ENCODE assay signal across 26 cellular contexts in the genomic region with DNA sequence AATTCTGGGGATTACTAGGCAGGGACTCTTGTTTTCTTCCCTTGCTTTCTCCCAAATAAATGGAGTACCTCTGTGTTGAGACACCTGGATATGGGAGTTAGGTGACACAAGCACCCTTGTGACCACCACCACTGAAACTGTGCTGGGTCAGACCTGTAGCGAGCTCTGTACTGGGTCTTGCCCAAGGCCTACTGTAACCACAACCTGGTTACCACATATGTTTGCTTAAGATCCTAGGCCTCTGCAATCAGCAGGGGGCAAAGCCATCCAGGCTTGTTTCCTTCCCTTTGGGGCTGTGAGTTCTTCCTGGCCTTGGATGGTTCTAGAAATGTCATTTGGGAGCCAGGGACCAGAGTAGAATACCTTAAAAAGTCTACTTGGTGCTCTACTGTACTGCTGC.
DNase-seq lines count a peak whose midpoint lies in the region; ATAC-seq and TF ChIP-seq lines count a peak whose summit lies in the region.
"Had no signal": no experiment of that assay in that cellular context is flagged by ENCODE, and none has a peak within 500 bp of the region (broad histone marks: within the 10 kb centered on the region; RNA-seq: fewer than 3 reads in every experiment).

No MANE protein-coding gene starts in this region.

- H3F3A ChIP-seq in MM.1S (ENCODE audit: insufficient read depth, low read length) = no peaks in the 10 kb centered on the region

- H3K4me1 ChIP-seq in MM.1S (ENCODE audit: low read length) = no peaks in the 10 kb centered on the region
- H3K4me1 ChIP-seq: A549, Peyer's patch had no signal

- H3K9me3 ChIP-seq in MM.1S (replicated peaks; ENCODE audit: insufficient read depth, low read length) = no peaks in the 10 kb centered on the region
- H3K9me3 ChIP-seq: A549, Peyer's patch, SK-N-SH had no signal

- no peaks in the 10 kb centered on the region for H3K36me3 ChIP-seq in MM.1S (replicated peaks; ENCODE audit: insufficient read depth, low read length)
- H3K36me3 ChIP-seq: Peyer's patch had no signal

- no peak overlapping the region for H3K9ac ChIP-seq in MM.1S (ENCODE audit: low read length)
- H3K9ac ChIP-seq: KMS-11, SK-N-SH had no signal

- DNase-seq in AML-193 (lab: John Stamatoyannopoulos, UW) (peak; percentile 54 to 58), GF-D8 (lab: John Stamatoyannopoulos, UW) (peak; percentile 59), MM.1S (peak; percentile 20), SKM-1 (lab: John Stamatoyannopoulos, UW; ENCODE audit: unreplicated experiment) (peak; percentile 10), NCI-H446 (lab: John Stamatoyannopoulos, UW) (no peak)
- DNase-seq: C1 segment of cervical spinal cord; CD4-positive, alpha-beta memory T cell; COR-L47; DMS53; MV-4-11; NCI-H1105 treated with DMSO at 0.1 percent for 48 hours; NCI-H146; NCI-H1930; NCI-H2107; NCI-H524 treated with DMSO at 0.1 percent for 48 hours; NCI-H774; NK-92 treated with Interleukin-12 subunit alpha and Interleukin-12 subunit beta, amount 100 ng/mL, for 24 hours; OCI-M1; Peyer's patch; SHP77 treated with DMSO at 0.1 percent for 48 hours; SK-N-SH; T-helper 2 cell had no signal

- H3K9me2 ChIP-seq in MM.1S (replicated peaks; ENCODE audit: insufficient read depth, low read length) = no peaks in the 10 kb centered on the region
- H3K9me2 ChIP-seq: SK-N-SH had no signal

- no peak overlapping the region for H3K4me3 ChIP-seq in MM.1S (ENCODE audit: low read length)
- H3K4me3 ChIP-seq: A549, Peyer's patch had no signal

- no peaks in the 10 kb centered on the region for H4K20me1 ChIP-seq in MM.1S (ENCODE audit: insufficient read depth, low read length)

- no peaks in the 10 kb centered on the region for H3K27me3 ChIP-seq in MM.1S (replicated peaks; ENCODE audit: insufficient read depth, low read length)
- H3K27me3 ChIP-seq: Peyer's patch had no signal

- H3K4me2 ChIP-seq in MM.1S (ENCODE audit: low read depth, low read length) = no peak overlapping the region
- H3K4me2 ChIP-seq: A549, KMS-11, SK-N-SH had no signal

- no peak for TF ChIP-seq CTCF in MM.1S (IDR thresholded peaks at IDR 0.05; ENCODE audit: low read length)

- ATAC-seq in HG03469 (IDR thresholded peaks at IDR 0.05; ENCODE audit: unreplicated experiment) (no peak), GM18867 (IDR thresholded peaks at IDR 0.05; ENCODE audit: unreplicated experiment) (no peak)
- ATAC-seq: A549 had no signal

- no peak overlapping the region for H2AFZ ChIP-seq in MM.1S (ENCODE audit: low read length)

- H3K79me2 ChIP-seq in MM.1S (ENCODE audit: low read length) = no peaks in the 10 kb centered on the region

- no peak overlapping the region for H3K27ac ChIP-seq in MM.1S (ENCODE audit: low read length)
- H3K27ac ChIP-seq: A549, KMS-11, Peyer's patch had no signal

Comparison
In these comparisons a context has a peak if more than half of its experiments do, and no peak if none do; other contexts are left out.
1. DNase-seq: peak in AML-193 (2 of 2), GF-D8 (single experiment), MM.1S (single experiment) and SKM-1 (single experiment); none in NCI-H446 (0 of 2).